ENCODE assay signal across 13 cellular contexts in genomic region chr6:166640342-166641043, GRCh38. TPM values are rescaled to one million over a fixed set of nuclear protein-coding genes. Genes with fewer than 3 reads are reported as not detected.
DNase-seq lines count a peak whose midpoint lies in the region; ATAC-seq and FAIRE-seq lines count a peak whose summit lies in the region.
"Had no signal": no experiment of that assay in that cellular context is flagged by ENCODE, and none has a peak within 500 bp of the region (broad histone marks: within the 10 kb centered on the region; RNA-seq: fewer than 3 reads in every experiment).

No MANE protein-coding gene starts in this region.

- POLR2A ChIA-PET in naive thymus-derived CD4-positive, alpha-beta T cell (lab: Charles Lee), result no interaction called here

- H3K4me1 ChIP-seq in naive thymus-derived CD4-positive, alpha-beta T cell (ENCODE audit: control insufficient read depth in 2 of 2, insufficient read depth in 2 of 2, low read length in 2 of 2), result no peaks in the 10 kb centered on the region

- CTCF ChIA-PET in naive thymus-derived CD4-positive, alpha-beta T cell (lab: Charles Lee), result no interaction called here

- no peaks in the 10 kb centered on the region for H3K27me3 ChIP-seq in naive thymus-derived CD4-positive, alpha-beta T cell (ENCODE audit: control insufficient read depth in 2 of 2, insufficient read depth in 2 of 2, low read length in 2 of 2)
- H3K27me3 ChIP-seq: cardiac muscle cell had no signal

- H3K9me3 Mint-ChIP-seq in naive thymus-derived CD4-positive, alpha-beta T cell, result peaks cover 0 to 32% (median 8%) of the 10 kb centered on the region in 11 donors

- ATAC-seq in HG03460 (IDR thresholded peaks at IDR 0.05; ENCODE audit: unreplicated experiment) (peak; percentile 74), esophagus mucosa (peak; percentile 83), GM21576 (IDR thresholded peaks at IDR 0.05; ENCODE audit: unreplicated experiment) (no peak)
- ATAC-seq in naive thymus-derived CD4-positive, alpha-beta T cell, result peak; percentile 66

- intact Hi-C loops in naive thymus-derived CD4-positive, alpha-beta T cell (cut with micrococcal nuclease), result no loop called here

- H3K4me1 Mint-ChIP-seq in naive thymus-derived CD4-positive, alpha-beta T cell, result peaks cover 2 to 17% (median 12%) of the 10 kb centered on the region in 7 donors

- peaks cover 0 to 5% (median 0%) of the 10 kb centered on the region in 3 experiments for H3K9me3 ChIP-seq in naive thymus-derived CD4-positive, alpha-beta T cell (ENCODE audit: control insufficient read depth in 2 of 3, low read length in 3 of 3)

- peak; percentile 69 for FAIRE-seq in G401.6 (lab: Jason Lieb, UNC)

- peak overlapping the region in 1 of 9 donors; percentile 3 for H3K27ac Mint-ChIP-seq in naive thymus-derived CD4-positive, alpha-beta T cell

- no peaks in the 10 kb centered on the region for H3K36me3 ChIP-seq in naive thymus-derived CD4-positive, alpha-beta T cell (ENCODE audit: control insufficient read depth in 2 of 3, insufficient read depth in 3 of 3, low read length in 3 of 3)
- H3K36me3 ChIP-seq: cardiac muscle cell had no signal

- H3K36me3 Mint-ChIP-seq in naive thymus-derived CD4-positive, alpha-beta T cell, result peaks cover 0 to 7% (median 0%) of the 10 kb centered on the region in 5 donors

- peaks cover 36 to 43% (median 42%) of the 10 kb centered on the region in 5 donors for H3K27me3 Mint-ChIP-seq in naive thymus-derived CD4-positive, alpha-beta T cell

- H3K4me3 ChIP-seq in naive thymus-derived CD4-positive, alpha-beta T cell (ENCODE audit: low read length), result no peak overlapping the region
- H3K4me3 ChIP-seq: cardiac muscle cell had no signal

- H3K4me3 Mint-ChIP-seq in naive thymus-derived CD4-positive, alpha-beta T cell, result peak overlapping the region in 1 of 10 donors; percentile 46

- no peak overlapping the region for H3K27ac ChIP-seq in naive thymus-derived CD4-positive, alpha-beta T cell (ENCODE audit: low read depth, low read length)
- H3K27ac ChIP-seq: cardiac muscle cell, RWPE1 had no signal

- DNase-seq in naive thymus-derived CD4-positive, alpha-beta T cell, result no peak
- DNase-seq in AG08396 (ENCODE audit: low spot score) (no peak), superior temporal gyrus (ENCODE audit: extremely low spot score) (no peak), epidermal melanocyte (ENCODE audit: insufficient read length, low spot score) (no peak)
- DNase-seq: activated CD4-positive, alpha-beta T cell treated with anti-CD3 and anti-CD28 coated beads, Interleukin-2, amount 50 U/mL, for 4 hours; NCI-H1092; stimulated activated CD8-positive, alpha-beta memory T cell treated with anti-CD3 and anti-CD28 coated beads, Interleukin-4, amount 100 ng/mL, for 48 hours had no signal

RNA-seq across cellular contexts. Expression of gene RPS6KA2, which starts 13.4 kb away (rescaled TPM):
- 17.1 TPM for total RNA-seq in esophagus mucosa
- total RNA-seq in naive thymus-derived CD4-positive, alpha-beta T cell, result 10 to 100 TPM in 2 of 5 experiments, 1 to 10 TPM in 3; 4.5 to 17.1 (median 6.6) TPM
- 1 to 10 TPM; 5.0 to 7.1 TPM for polyA plus RNA-seq in naive thymus-derived CD4-positive, alpha-beta T cell

RNA-seq across cellular contexts. Expression of gene RAMACL, which starts 54.0 kb away (rescaled TPM):
- total RNA-seq in esophagus mucosa, result 0.88 TPM
- 1 to 10 TPM in 1 of 5 experiments, under 1 TPM in 4; 0.43 to 1.2 (median 0.78) TPM for total RNA-seq in naive thymus-derived CD4-positive, alpha-beta T cell
- polyA plus RNA-seq in naive thymus-derived CD4-positive, alpha-beta T cell, result not detected
